ENCODE assay signal across 17 cellular contexts in genomic region chr7:156642306-156643045, GRCh38. TPM values are rescaled to one million over a fixed set of nuclear protein-coding genes. Genes with fewer than 3 reads are reported as not detected.
DNase-seq lines count a peak whose midpoint lies in the region; TF ChIP-seq lines count a peak whose summit lies in the region.
"Had no signal": no experiment of that assay in that cellular context is flagged by ENCODE, and none has a peak within 500 bp of the region (broad histone marks: within the 10 kb centered on the region; RNA-seq: fewer than 3 reads in every experiment).

No MANE protein-coding gene starts in this region.

- 0 out of 2 replicates have a peak, but pooled peaks cover 4% of the 10 kb centered on the region for H3K9me3 ChIP-seq in OCI-LY3 (ENCODE audit: insufficient read depth, low read length)
- H3K9me3 ChIP-seq in liver (ENCODE audit: control insufficient read depth in 4 of 4, low read length in 3 of 4) = no peaks in the 10 kb centered on the region
- no peaks in the 10 kb centered on the region for H3K9me3 ChIP-seq in right atrium auricular region

- H4K20me1 ChIP-seq in OCI-LY3 (ENCODE audit: insufficient read depth, low read length) = no peaks in the 10 kb centered on the region
- H4K20me1 ChIP-seq: BLaER1 treated with 17β-estradiol and CSF1 and Interleukin-3, amounts not matched to agents 10 nM and 100 nM had no signal

- no peaks in the 10 kb centered on the region for H3K27me3 ChIP-seq in OCI-LY3 (ENCODE audit: low read depth, low read length)
- no peaks in the 10 kb centered on the region for H3K27me3 ChIP-seq in liver (ENCODE audit: control insufficient read depth in 4 of 4, insufficient read depth in 4 of 4, low read length in 3 of 4)
- H3K27me3 ChIP-seq in right atrium auricular region = no peaks in the 10 kb centered on the region
- H3K27me3 ChIP-seq: BLaER1 treated with 17β-estradiol and CSF1 and Interleukin-3, amounts not matched to agents 10 nM and 100 nM had no signal

- H3K9me3 Mint-ChIP-seq in activated CD4-positive, alpha-beta T cell treated with anti-CD3 and anti-CD28 coated beads, Interleukin-2, amount 10 ng/mL, durations not matched to agents 7 days and 5 days = peaks cover 5% of the 10 kb centered on the region

- TF ChIP-seq CTCF in OCI-LY3 (IDR thresholded peaks at IDR 0.05; ENCODE audit: low read depth, low read length) (0 out of 2 replicates have a peak, but pooled peaks have one; percentile 3), liver (IDR thresholded peaks at IDR 0.05; ENCODE audit: low read depth, low read length, missing input control) (no peak), right atrium auricular region (IDR thresholded peaks at IDR 0.05) (no peak)

- DNase-seq in activated CD4-positive, alpha-beta T cell treated with anti-CD3 and anti-CD28 coated beads, Interleukin-2, amount 10 ng/mL, durations not matched to agents 7 days and 5 days = no peak
- no peak for DNase-seq in activated CD4-positive, alpha-beta T cell treated with anti-CD3 and anti-CD28 coated beads, Interleukin-2, amount 50 U/mL, for 4 hours
- DNase-seq in NK-92 (lab: John Stamatoyannopoulos, UW; ENCODE audit: unreplicated experiment) (no peak), SKM-1 (lab: John Stamatoyannopoulos, UW; ENCODE audit: unreplicated experiment) (no peak), right atrium auricular region (ENCODE audit: low spot score) (no peak), NCI-H69 (lab: John Stamatoyannopoulos, UW) (no peak)
- DNase-seq: DMS153, NCI-H1105, NCI-H1694, NCI-H226, NCI-H774, Right ventricle myocardium superior had no signal

- H3K4me3 Mint-ChIP-seq in activated CD4-positive, alpha-beta T cell treated with anti-CD3 and anti-CD28 coated beads, Interleukin-2, amount 10 ng/mL, durations not matched to agents 7 days and 5 days = peak overlapping the region; percentile 25

- no peak overlapping the region for H3K27ac Mint-ChIP-seq in activated CD4-positive, alpha-beta T cell treated with anti-CD3 and anti-CD28 coated beads, Interleukin-2, amount 10 ng/mL, durations not matched to agents 7 days and 5 days

- H3K4me3 ChIP-seq in OCI-LY3 (ENCODE audit: low read length) = no peak overlapping the region
- H3K4me3 ChIP-seq in liver (ENCODE audit: low read depth in 1 of 3, low read length in 3 of 3) = no peak overlapping the region
- H3K4me3 ChIP-seq in right atrium auricular region = no peak overlapping the region
- H3K4me3 ChIP-seq: BLaER1 treated with 17β-estradiol and CSF1 and Interleukin-3, amounts not matched to agents 10 nM and 100 nM; SK-N-MC had no signal

- TF ChIP-seq RAD21 in liver (IDR thresholded peaks at IDR 0.05) = peak; percentile 48 to 68

- H3K27me3 Mint-ChIP-seq in activated CD4-positive, alpha-beta T cell treated with anti-CD3 and anti-CD28 coated beads, Interleukin-2, amount 10 ng/mL, durations not matched to agents 7 days and 5 days = peaks cover 36% of the 10 kb centered on the region

- no peak overlapping the region for H3K4me2 ChIP-seq in OCI-LY3 (ENCODE audit: low read length)

- H3K4me1 Mint-ChIP-seq in activated CD4-positive, alpha-beta T cell treated with anti-CD3 and anti-CD28 coated beads, Interleukin-2, amount 10 ng/mL, durations not matched to agents 7 days and 5 days = peaks cover 26% of the 10 kb centered on the region

- H3K9ac ChIP-seq in OCI-LY3 (ENCODE audit: low read length) (no peak overlapping the region), liver (ENCODE audit: low read depth in 1 of 2, low read length in 2 of 2) (no peak overlapping the region)
- H3K9ac ChIP-seq: BLaER1 treated with 17β-estradiol and CSF1 and Interleukin-3, amounts not matched to agents 10 nM and 100 nM had no signal

- H3K4me1 ChIP-seq in OCI-LY3 (ENCODE audit: low read length) (peaks cover 14% of the 10 kb centered on the region), liver (ENCODE audit: control insufficient read depth in 4 of 4, insufficient read depth in 4 of 4, low read length in 3 of 4) (peaks cover 4 to 15% (median 9%) of the 10 kb centered on the region in 4 donors), right atrium auricular region (peaks cover 0 to 12% of the 10 kb centered on the region in 2 donors)

- H3K27ac ChIP-seq in OCI-LY3 (ENCODE audit: low read length) (no peak overlapping the region), liver (ENCODE audit: low read depth in 1 of 2, low read length in 2 of 2) (no peak overlapping the region), right atrium auricular region (no peak overlapping the region)
- H3K27ac ChIP-seq: A549; BLaER1 treated with 17β-estradiol and CSF1 and Interleukin-3, amounts not matched to agents 10 nM and 100 nM; SK-N-MC had no signal

- H3K36me3 Mint-ChIP-seq in activated CD4-positive, alpha-beta T cell treated with anti-CD3 and anti-CD28 coated beads, Interleukin-2, amount 10 ng/mL, durations not matched to agents 7 days and 5 days (ENCODE audit: low read depth) = peaks cover 6% of the 10 kb centered on the region

- POLR2A ChIA-PET in activated CD4-positive, alpha-beta T cell treated with anti-CD3 and anti-CD28 coated beads, Interleukin-2, amount 10 ng/mL, durations not matched to agents 7 days and 5 days (lab: Charles Lee) = no interaction called here

- WGBS in liver = 75% methylated on average over 13 of the region's 13 CpGs

- H3K79me2 ChIP-seq in OCI-LY3 (ENCODE audit: low read length) = peaks cover 4% of the 10 kb centered on the region; the same call in 1 of the 2 replicates

- CTCF ChIA-PET in activated CD4-positive, alpha-beta T cell treated with anti-CD3 and anti-CD28 coated beads, Interleukin-2, amount 10 ng/mL, durations not matched to agents 7 days and 5 days (lab: Charles Lee) = interaction anchor here (1.4 to 1.6 kb wide), 2 partner anchors 9 kb away, joined by 3 to 6 read pairs; no protein-coding TSS in a partner anchor

- peaks cover 9% of the 10 kb centered on the region for H3K36me3 ChIP-seq in OCI-LY3 (replicated peaks; ENCODE audit: low read depth, low read length)
- H3K36me3 ChIP-seq in liver (ENCODE audit: control insufficient read depth in 4 of 4, insufficient read depth in 3 of 4, low read depth in 1 of 4, low read length in 3 of 4) = no peaks in the 10 kb centered on the region
- no peaks in the 10 kb centered on the region for H3K36me3 ChIP-seq in right atrium auricular region
- H3K36me3 ChIP-seq: BLaER1 treated with 17β-estradiol and CSF1 and Interleukin-3, amounts not matched to agents 10 nM and 100 nM had no signal

- H2AFZ ChIP-seq in OCI-LY3 (ENCODE audit: low read depth, low read length) = no peak overlapping the region

TF ChIP-seq in liver, 16 proteins besides CTCF, POLR2A, EP300 and RAD21 (continues in another document):
- TF ChIP-seq ZBTB33 (IDR thresholded peaks at IDR 0.05) (no peak), RXRA (IDR thresholded peaks at IDR 0.05) (no peak), EGR1 (IDR thresholded peaks at IDR 0.05; ENCODE audit: low read depth in 2 of 2) (no peak), MAX (IDR thresholded peaks at IDR 0.05) (no peak), FOXA1 (IDR thresholded peaks at IDR 0.05) (no peak), GABPA (IDR thresholded peaks at IDR 0.05 in 1 of 2, conservative IDR thresholded peaks at IDR 0.05 in 1 of 2) (no peak), SP1 (IDR thresholded peaks at IDR 0.05) (no peak), NR2F2 (IDR thresholded peaks at IDR 0.05) (no peak), REST (IDR thresholded peaks at IDR 0.05) (no peak), JUND (IDR thresholded peaks at IDR 0.05) (no peak), YY1 (IDR thresholded peaks at IDR 0.05) (no peak)

RNA-seq across cellular contexts. Expression of gene RNF32, which starts 1.9 kb away (rescaled TPM):
- 1 to 10 TPM; 2.2 TPM for total RNA-seq in activated CD4-positive, alpha-beta T cell treated with anti-CD3 and anti-CD28 coated beads, Interleukin-2, amount 10 ng/mL, durations not matched to agents 7 days and 5 days
- 1 to 10 TPM in 1 of 2 donors, under 1 TPM in 1; 0.59 to 1.3 TPM for total RNA-seq in liver
- under 1 TPM; 0.72 to 0.73 TPM for polyA plus RNA-seq in liver
- total RNA-seq in right atrium auricular region = under 1 TPM in 1 of 2 donors, not detected in 1; 0.79 TPM
